ENCODE assay signal across 19 cellular contexts in the genomic region with DNA sequence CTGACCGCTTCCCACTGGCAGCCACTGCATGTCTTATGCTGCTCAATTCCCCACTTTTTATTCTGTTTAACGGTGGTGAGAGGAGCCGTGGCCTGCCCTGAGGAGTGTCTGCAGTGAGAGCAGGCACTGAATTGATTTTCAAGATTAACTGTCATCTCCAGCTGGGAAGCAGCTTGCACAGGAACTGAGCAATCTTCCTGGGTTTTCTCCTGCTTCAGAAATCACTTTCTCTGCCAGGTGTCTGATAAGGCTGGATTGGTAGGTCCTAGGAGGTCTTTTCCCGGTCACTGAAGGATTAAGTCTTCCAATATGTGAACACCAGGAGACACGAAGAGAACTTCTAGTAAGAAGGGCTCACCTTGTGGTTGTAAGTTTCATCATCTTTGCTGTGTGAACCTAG.
DNase-seq lines count a peak whose midpoint lies in the region; ATAC-seq and TF ChIP-seq lines count a peak whose summit lies in the region.
"Had no signal": no experiment of that assay in that cellular context is flagged by ENCODE, and none has a peak within 500 bp of the region (broad histone marks: within the 10 kb centered on the region; RNA-seq: fewer than 3 reads in every experiment).

No MANE protein-coding gene starts in this region.

- no peak for TF ChIP-seq EP300 in neural cell (conservative IDR thresholded peaks at IDR 0.05; ENCODE audit: poor library complexity, severe bottlenecking)

- H3K36me3 ChIP-seq in neural cell (ENCODE audit: insufficient read depth, low read length): no peaks in the 10 kb centered on the region
- H3K36me3 ChIP-seq: BLaER1 had no signal

- ATAC-seq in HG03342 (IDR thresholded peaks at IDR 0.05; ENCODE audit: unreplicated experiment): no peak
- ATAC-seq: CD8-positive, alpha-beta T cell; GM12878; GM23338; HCT116 had no signal

- no peak overlapping the region for H3K9ac ChIP-seq in neural cell (ENCODE audit: low read length)
- H3K9ac ChIP-seq: BLaER1 had no signal

- H3K9me3 ChIP-seq in neural cell (ENCODE audit: low read length): no peaks in the 10 kb centered on the region
- H3K9me3 ChIP-seq: BLaER1, Caco-2 had no signal

- no peaks in the 10 kb centered on the region for H3K9me2 ChIP-seq in neural cell (ENCODE audit: insufficient read depth, low read length)

- no peak overlapping the region for H2AFZ ChIP-seq in neural cell (ENCODE audit: low read depth, low read length)
- H2AFZ ChIP-seq: GM23338 had no signal

- H3K4me2 ChIP-seq in neural cell (ENCODE audit: low read length): no peak overlapping the region
- H3K4me2 ChIP-seq: BLaER1, GM23338 had no signal

- peak; percentile 49 for DNase-seq in NCI-H69 (lab: John Stamatoyannopoulos, UW)
- DNase-seq in NCI-H82 treated with DMSO at 0.1 percent for 48 hours (lab: John Stamatoyannopoulos, UW; ENCODE audit: unreplicated experiment): peak; percentile 38
- DNase-seq in DMS 273 (lab: John Stamatoyannopoulos, UW; ENCODE audit: unreplicated experiment): no peak
- no peak for DNase-seq in NCI-H226
- DNase-seq: Caco-2; CD4-positive, CD25-positive, alpha-beta regulatory T cell; CD8-positive, alpha-beta T cell; DMS 273 treated with DMSO at 0.1 percent for 48 hours; DMS79; EL; GDM1; H9 had no signal

- no peaks in the 10 kb centered on the region for H3K27me3 ChIP-seq in neural cell (ENCODE audit: insufficient read depth, low read depth, low read length)
- H3K27me3 ChIP-seq: BLaER1 had no signal

- H3K4me3 ChIP-seq in neural cell (ENCODE audit: low read length): no peak overlapping the region
- H3K4me3 ChIP-seq: BLaER1, GM12878, GM23338 had no signal

- no peak overlapping the region for H3K27ac ChIP-seq in neural cell (ENCODE audit: low read length)
- H3K27ac ChIP-seq: BLaER1, C4-2B had no signal

- no peaks in the 10 kb centered on the region for H4K20me1 ChIP-seq in neural cell (ENCODE audit: insufficient read depth)
- H4K20me1 ChIP-seq: BLaER1 had no signal

- H3K79me2 ChIP-seq in neural cell (replicated peaks; ENCODE audit: insufficient read depth, low read length): no peaks in the 10 kb centered on the region

- H3F3A ChIP-seq in neural cell (ENCODE audit: insufficient read depth, low read length, poor library complexity, severe bottlenecking): no peaks in the 10 kb centered on the region

- no peak for TF ChIP-seq RAD21 in neural cell (conservative IDR thresholded peaks at IDR 0.05)

- TF ChIP-seq CTCF in neural cell (IDR thresholded peaks at IDR 0.05; ENCODE audit: poor library complexity, severe bottlenecking): no peak

TF ChIP-seq in neural cell, 6 proteins besides CTCF, POLR2A, EP300 and RAD21:
- no peak for TF ChIP-seq EZH2 (IDR thresholded peaks at IDR 0.05; ENCODE audit: borderline replicate concordance, insufficient read depth, low read length, poor library complexity, severe bottlenecking)
- TF ChIP-seq SMC3 (conservative IDR thresholded peaks at IDR 0.05; ENCODE audit: poor library complexity): no peak
- TF ChIP-seq MXI1 (conservative IDR thresholded peaks at IDR 0.05; ENCODE audit: poor library complexity, severe bottlenecking): no peak
- TF ChIP-seq POLR2AphosphoS5 (IDR thresholded peaks at IDR 0.05): peak; percentile 28

Comparison
In these comparisons a context has a peak if more than half of its experiments do, and no peak if none do; other contexts are left out.
1. DNase-seq: peak in NCI-H69 (single experiment) and NCI-H82 treated with DMSO at 0.1 percent for 48 hours (single experiment); none in DMS 273 (single experiment) and NCI-H226 (single experiment).